Comparison of ENCODE assay signal across 1 cellular context in genomic region chr22:31676700-31677099, GRCh38.
TF ChIP-seq lines count a peak whose summit lies in the region.

No MANE protein-coding gene starts in this region.

TF ChIP-seq in GM12878, 131 proteins besides CTCF, POLR2A, EP300 and RAD21 (continued from another document):
- TF ChIP-seq, protein P1, sequence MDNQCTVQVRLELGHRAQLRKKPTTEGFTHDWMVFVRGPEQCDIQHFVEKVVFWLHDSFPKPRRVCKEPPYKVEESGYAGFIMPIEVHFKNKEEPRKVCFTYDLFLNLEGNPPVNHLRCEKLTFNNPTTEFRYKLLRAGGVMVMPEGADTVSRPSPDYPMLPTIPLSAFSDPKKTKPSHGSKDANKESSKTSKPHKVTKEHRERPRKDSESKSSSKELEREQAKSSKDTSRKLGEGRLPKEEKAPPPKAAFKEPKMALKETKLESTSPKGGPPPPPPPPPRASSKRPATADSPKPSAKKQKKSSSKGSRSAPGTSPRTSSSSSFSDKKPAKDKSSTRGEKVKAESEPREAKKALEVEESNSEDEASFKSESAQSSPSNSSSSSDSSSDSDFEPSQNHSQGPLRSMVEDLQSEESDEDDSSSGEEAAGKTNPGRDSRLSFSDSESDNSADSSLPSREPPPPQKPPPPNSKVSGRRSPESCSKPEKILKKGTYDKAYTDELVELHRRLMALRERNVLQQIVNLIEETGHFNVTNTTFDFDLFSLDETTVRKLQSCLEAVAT (IDR thresholded peaks at IDR 0.05), result no peak
- TF ChIP-seq SUPT20H (IDR thresholded peaks at IDR 0.05; ENCODE audit: borderline replicate concordance, control insufficient read depth, low read depth, low read length), result no peak
- no peak for TF ChIP-seq CREB1 (IDR thresholded peaks at IDR 0.05; ENCODE audit: low read depth)
- TF ChIP-seq SUZ12 (IDR thresholded peaks at IDR 0.05; ENCODE audit: unreplicated experiment), result no peak
- TF ChIP-seq USF1 (IDR thresholded peaks at IDR 0.05; ENCODE audit: borderline replicate concordance, extremely low read length, insufficient read depth, low read depth, low read length), result peak; percentile 80
- TF ChIP-seq, protein P2, sequence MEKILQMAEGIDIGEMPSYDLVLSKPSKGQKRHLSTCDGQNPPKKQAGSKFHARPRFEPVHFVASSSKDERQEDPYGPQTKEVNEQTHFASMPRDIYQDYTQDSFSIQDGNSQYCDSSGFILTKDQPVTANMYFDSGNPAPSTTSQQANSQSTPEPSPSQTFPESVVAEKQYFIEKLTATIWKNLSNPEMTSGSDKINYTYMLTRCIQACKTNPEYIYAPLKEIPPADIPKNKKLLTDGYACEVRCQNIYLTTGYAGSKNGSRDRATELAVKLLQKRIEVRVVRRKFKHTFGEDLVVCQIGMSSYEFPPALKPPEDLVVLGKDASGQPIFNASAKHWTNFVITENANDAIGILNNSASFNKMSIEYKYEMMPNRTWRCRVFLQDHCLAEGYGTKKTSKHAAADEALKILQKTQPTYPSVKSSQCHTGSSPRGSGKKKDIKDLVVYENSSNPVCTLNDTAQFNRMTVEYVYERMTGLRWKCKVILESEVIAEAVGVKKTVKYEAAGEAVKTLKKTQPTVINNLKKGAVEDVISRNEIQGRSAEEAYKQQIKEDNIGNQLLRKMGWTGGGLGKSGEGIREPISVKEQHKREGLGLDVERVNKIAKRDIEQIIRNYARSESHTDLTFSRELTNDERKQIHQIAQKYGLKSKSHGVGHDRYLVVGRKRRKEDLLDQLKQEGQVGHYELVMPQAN (conservative IDR thresholded peaks at IDR 0.05), result no peak
- no peak for TF ChIP-seq HCFC1 (IDR thresholded peaks at IDR 0.05; ENCODE audit: low read length)
- no peak for TF ChIP-seq RB1 (IDR thresholded peaks at IDR 0.05; ENCODE audit: borderline replicate concordance)
- TF ChIP-seq CHD1 (IDR thresholded peaks at IDR 0.05; ENCODE audit: low read depth, low read length), result no peak
- TF ChIP-seq, protein P3, sequence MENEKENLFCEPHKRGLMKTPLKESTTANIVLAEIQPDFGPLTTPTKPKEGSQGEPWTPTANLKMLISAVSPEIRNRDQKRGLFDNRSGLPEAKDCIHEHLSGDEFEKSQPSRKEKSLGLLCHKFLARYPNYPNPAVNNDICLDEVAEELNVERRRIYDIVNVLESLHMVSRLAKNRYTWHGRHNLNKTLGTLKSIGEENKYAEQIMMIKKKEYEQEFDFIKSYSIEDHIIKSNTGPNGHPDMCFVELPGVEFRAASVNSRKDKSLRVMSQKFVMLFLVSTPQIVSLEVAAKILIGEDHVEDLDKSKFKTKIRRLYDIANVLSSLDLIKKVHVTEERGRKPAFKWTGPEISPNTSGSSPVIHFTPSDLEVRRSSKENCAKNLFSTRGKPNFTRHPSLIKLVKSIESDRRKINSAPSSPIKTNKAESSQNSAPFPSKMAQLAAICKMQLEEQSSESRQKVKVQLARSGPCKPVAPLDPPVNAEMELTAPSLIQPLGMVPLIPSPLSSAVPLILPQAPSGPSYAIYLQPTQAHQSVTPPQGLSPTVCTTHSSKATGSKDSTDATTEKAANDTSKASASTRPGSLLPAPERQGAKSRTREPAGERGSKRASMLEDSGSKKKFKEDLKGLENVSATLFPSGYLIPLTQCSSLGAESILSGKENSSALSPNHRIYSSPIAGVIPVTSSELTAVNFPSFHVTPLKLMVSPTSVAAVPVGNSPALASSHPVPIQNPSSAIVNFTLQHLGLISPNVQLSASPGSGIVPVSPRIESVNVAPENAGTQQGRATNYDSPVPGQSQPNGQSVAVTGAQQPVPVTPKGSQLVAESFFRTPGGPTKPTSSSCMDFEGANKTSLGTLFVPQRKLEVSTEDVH (IDR thresholded peaks at IDR 0.05; ENCODE audit: low read depth, partially characterized antibody), result no peak
- no peak for TF ChIP-seq JUND (IDR thresholded peaks at IDR 0.05; ENCODE audit: low read depth, low read length)
- no peak for TF ChIP-seq HDGF (IDR thresholded peaks at IDR 0.05)
- TF ChIP-seq GATAD2B (conservative IDR thresholded peaks at IDR 0.05; ENCODE audit: low read depth), result no peak
- no peak for TF ChIP-seq RELA (IDR thresholded peaks at IDR 0.05; ENCODE audit: borderline replicate concordance, partially characterized antibody)
- TF ChIP-seq SP1 (IDR thresholded peaks at IDR 0.05; ENCODE audit: low read depth, low read length), result no peak
- no peak for TF ChIP-seq NR2F1 (conservative IDR thresholded peaks at IDR 0.05)
- no peak for TF ChIP-seq MXI1 (IDR thresholded peaks at IDR 0.05; ENCODE audit: low read depth, low read length)
- TF ChIP-seq ZNF274 (IDR thresholded peaks at IDR 0.05; ENCODE audit: insufficient read depth, insufficient read length), result no peak
- TF ChIP-seq KLF5 (IDR thresholded peaks at IDR 0.05; ENCODE audit: partially characterized antibody), result no peak
